3 cellular contexts compared by ENCODE assay signal in genomic region chr1:197418693-197419092, GRCh38.
A peak's percentile ranks its signal among the peaks of the same experiment; 100 is the strongest.
TF ChIP-seq lines count a peak whose summit lies in the region.

No MANE protein-coding gene starts in this region.

TF ChIP-seq in IMR-90, 13 proteins besides CTCF, POLR2A, EP300 and RAD21 (continued from another document):
- TF ChIP-seq USF2 (IDR thresholded peaks at IDR 0.05; ENCODE audit: low read depth, low read length) = no peak

TF ChIP-seq in Ishikawa, 13 proteins besides CTCF, POLR2A, EP300 and RAD21 (continued from another document):
- peak; percentile 40; the same call in 1 of the 2 replicates for TF ChIP-seq CEBPB (IDR thresholded peaks at IDR 0.05)
- no peak for TF ChIP-seq TEAD4 (IDR thresholded peaks at IDR 0.05)

TF ChIP-seq in K562, 482 proteins besides CTCF, POLR2A, EP300 and RAD21:
- TF ChIP-seq CEBPG (CRISPR knock-in tag; IDR thresholded peaks at IDR 0.05) = no peak
- 0 out of 4 replicates have a peak, but pooled peaks of 1 of the 2 experiments have one; percentile 58 for TF ChIP-seq CEBPG (tag; conservative IDR thresholded peaks at IDR 0.05 in 1 of 2, IDR thresholded peaks at IDR 0.05 in 1 of 2)
- TF ChIP-seq KDM4B (IDR thresholded peaks at IDR 0.05; ENCODE audit: borderline replicate concordance in 2 of 2, low read depth in 1 of 2) = no peak
- no peak for TF ChIP-seq NCOA2 (IDR thresholded peaks at IDR 0.05; ENCODE audit: partially characterized antibody in 2 of 2)
- peak; percentile 40; the same call in 1 of the 2 replicates for TF ChIP-seq CEBPB (tag; IDR thresholded peaks at IDR 0.05)
- no peak for TF ChIP-seq ZNF655 (CRISPR knock-in tag; IDR thresholded peaks at IDR 0.05)
- no peak for TF ChIP-seq SAFB (IDR thresholded peaks at IDR 0.05; ENCODE audit: borderline replicate concordance, low read depth, low read length)
- TF ChIP-seq SRSF3 (IDR thresholded peaks at IDR 0.05; ENCODE audit: insufficient read depth, low read length) = no peak
- no peak for TF ChIP-seq RBM15 (IDR thresholded peaks at IDR 0.05; ENCODE audit: insufficient read depth, low read length)
- TF ChIP-seq DMBX1 (CRISPR knock-in tag; IDR thresholded peaks at IDR 0.05; ENCODE audit: borderline replicate concordance) = no peak
- TF ChIP-seq ILF3 (IDR thresholded peaks at IDR 0.05; ENCODE audit: borderline replicate concordance) = no peak
